12 cellular contexts compared by ENCODE assay signal in genomic region chr2:218260166-218260565, GRCh38. TPM values are rescaled to one million over a fixed set of nuclear protein-coding genes. Genes with fewer than 3 reads are reported as not detected.
DNase-seq lines count a peak whose midpoint lies in the region; ATAC-seq, FAIRE-seq and TF ChIP-seq lines count a peak whose summit lies in the region.
"Had no signal": no experiment of that assay in that cellular context is flagged by ENCODE, and none has a peak within 500 bp of the region (broad histone marks: within the 10 kb centered on the region; RNA-seq: fewer than 3 reads in every experiment).

No MANE protein-coding gene starts in this region.

- DNase-seq in CD4-positive, alpha-beta T cell: no peak
- DNase-seq in RWPE1 (ENCODE audit: low spot score) (no peak), HepG2 (ENCODE audit: low spot score) (no peak), sigmoid colon (peak; percentile 61)
- no peak for DNase-seq in activated CD4-positive, alpha-beta memory T cell treated with anti-CD3 and anti-CD28 coated beads, Interleukin-2, amount 10 ng/mL, durations not matched to agents 7 days and 5 days
- no peak for DNase-seq in activated CD4-positive, alpha-beta memory T cell treated with anti-CD3 and anti-CD28 coated beads for 36 hours
- DNase-seq: activated effector memory CD4-positive, alpha-beta T cell treated with Interleukin-2 at 50 U/mL for 16 hours; effector CD4-positive, alpha-beta T cell had no signal

- no peak overlapping the region for H3K4me3 Mint-ChIP-seq in CD4-positive, alpha-beta T cell
- H3K4me3 Mint-ChIP-seq in activated CD4-positive, alpha-beta memory T cell treated with anti-CD3 and anti-CD28 coated beads, Interleukin-2, amount 10 ng/mL, durations not matched to agents 7 days and 5 days: no peak overlapping the region
- H3K4me3 Mint-ChIP-seq in activated CD4-positive, alpha-beta memory T cell treated with anti-CD3 and anti-CD28 coated beads for 36 hours: no peak overlapping the region
- H3K4me3 Mint-ChIP-seq: stimulated activated naive CD8-positive, alpha-beta T cell treated with anti-CD3 and anti-CD28 coated beads, Interleukin-15, Interleukin-2, amounts not matched to agents 100 ng/mL and 50 ng/mL, for 24 hours had no signal

- H3K27me3 ChIP-seq in CD4-positive, alpha-beta T cell (ENCODE audit: control insufficient read depth, insufficient read depth, low read length): no peaks in the 10 kb centered on the region
- H3K27me3 ChIP-seq in HepG2 (ENCODE audit: control insufficient read depth in 1 of 2, insufficient read depth in 2 of 2, low read length in 2 of 2) (no peaks in the 10 kb centered on the region), sigmoid colon (no peaks in the 10 kb centered on the region)

- no peak overlapping the region for H3K4me3 ChIP-seq in HepG2 (replicated peaks in 1 of 3; ENCODE audit: insufficient read depth in 1 of 3, low read depth in 2 of 3, low read length in 3 of 3)
- no peak overlapping the region for H3K4me3 ChIP-seq in sigmoid colon
- H3K4me3 ChIP-seq: HAP-1 had no signal

- H3K36me3 ChIP-seq in HepG2 (replicated peaks in 1 of 2; ENCODE audit: control insufficient read depth in 1 of 2, insufficient read depth in 2 of 2, low read length in 2 of 2) (peaks cover 12 to 24% of the 10 kb centered on the region in 2 experiments), sigmoid colon (peaks cover 9 to 39% (median 17%) of the 10 kb centered on the region in 4 donors)

- no TSS peak for BruUV-seq in HepG2 (replicated peaks; lab: Mats Ljungman, UMichigan)

- H3K4me2 ChIP-seq in HepG2 (ENCODE audit: low read depth, low read length): no peak overlapping the region

- H3K4me1 ChIP-seq in HepG2 (ENCODE audit: insufficient read depth, low read length) (peaks cover 45% of the 10 kb centered on the region), sigmoid colon (peaks cover 0 to 72% (median 64%) of the 10 kb centered on the region in 4 donors)
- H3K4me1 ChIP-seq: HAP-1 had no signal

- H3K27me3 Mint-ChIP-seq in CD4-positive, alpha-beta T cell: no peaks in the 10 kb centered on the region
- no peaks in the 10 kb centered on the region for H3K27me3 Mint-ChIP-seq in activated CD4-positive, alpha-beta memory T cell treated with anti-CD3 and anti-CD28 coated beads, Interleukin-2, amount 10 ng/mL, durations not matched to agents 7 days and 5 days
- no peaks in the 10 kb centered on the region for H3K27me3 Mint-ChIP-seq in activated CD4-positive, alpha-beta memory T cell treated with anti-CD3 and anti-CD28 coated beads for 36 hours
- H3K27me3 Mint-ChIP-seq: stimulated activated naive CD8-positive, alpha-beta T cell treated with anti-CD3 and anti-CD28 coated beads, Interleukin-15, Interleukin-2, amounts not matched to agents 100 ng/mL and 50 ng/mL, for 24 hours had no signal

- TF ChIP-seq EP300 in HepG2 (IDR thresholded peaks at IDR 0.05; ENCODE audit: low read depth in 2 of 2, low read length in 2 of 2) (no peak), HepG2 (CRISPR knock-in tag; IDR thresholded peaks at IDR 0.05; ENCODE audit: borderline replicate concordance) (no peak), sigmoid colon (IDR thresholded peaks at IDR 0.05) (no peak)

- H3K27ac ChIP-seq in CD4-positive, alpha-beta T cell (ENCODE audit: low read depth, low read length): no peak overlapping the region
- H3K27ac ChIP-seq in RWPE1: peak overlapping the region; percentile 52; the same call in 1 of the 2 replicates
- H3K27ac ChIP-seq in HepG2 (ENCODE audit: extremely low read length, insufficient read depth, low read length): no peak overlapping the region
- H3K27ac ChIP-seq in sigmoid colon: peak overlapping the region; percentile 80 to 89 (median 83)

- TF ChIP-seq POLR2A in HepG2 (IDR thresholded peaks at IDR 0.05; ENCODE audit: insufficient read depth in 1 of 2, low read depth in 2 of 2, low read length in 2 of 2) (no peak), sigmoid colon (IDR thresholded peaks at IDR 0.05) (no peak)

- peaks cover 22% of the 10 kb centered on the region for H3K4me1 Mint-ChIP-seq in CD4-positive, alpha-beta T cell (ENCODE audit: low read depth)
- H3K4me1 Mint-ChIP-seq in activated CD4-positive, alpha-beta memory T cell treated with anti-CD3 and anti-CD28 coated beads, Interleukin-2, amount 10 ng/mL, durations not matched to agents 7 days and 5 days: peaks cover 43% of the 10 kb centered on the region
- peaks cover 23% of the 10 kb centered on the region for H3K4me1 Mint-ChIP-seq in activated CD4-positive, alpha-beta memory T cell treated with anti-CD3 and anti-CD28 coated beads for 36 hours (ENCODE audit: low read depth)

- H2AFZ ChIP-seq in HepG2 (ENCODE audit: low read length): no peak overlapping the region

- CTCF ChIA-PET in CD4-positive, alpha-beta T cell (lab: Charles Lee): no interaction called here
- CTCF ChIA-PET in RWPE1 (lab: Yijun Ruan, JAX) (no interaction called here), HepG2 (lab: Yijun Ruan, JAX; ENCODE audit: low intra/inter-chr PET ratio, low total read pairs) (no interaction called here)
- CTCF ChIA-PET in activated CD4-positive, alpha-beta memory T cell treated with anti-CD3 and anti-CD28 coated beads, Interleukin-2, amount 10 ng/mL, durations not matched to agents 7 days and 5 days (lab: Charles Lee): no interaction called here
- CTCF ChIA-PET in activated CD4-positive, alpha-beta memory T cell treated with anti-CD3 and anti-CD28 coated beads for 36 hours (lab: Charles Lee): interaction anchor here (1.2 to 3.8 kb wide), 3 partner anchors 11 to 74 kb away, joined by 3 to 28 read pairs (median 4); partner anchors contain the start of genes AAMP and PNKD

- TF ChIP-seq CTCF in CD4-positive, alpha-beta T cell (IDR thresholded peaks at IDR 0.05): no peak
- no peak for TF ChIP-seq CTCF in RWPE1 (conservative IDR thresholded peaks at IDR 0.05; ENCODE audit: low read depth)
- no peak for TF ChIP-seq CTCF in HepG2 (CRISPR knock-in tag; IDR thresholded peaks at IDR 0.05)
- no peak for TF ChIP-seq CTCF in sigmoid colon (IDR thresholded peaks at IDR 0.05)

- H4K20me1 ChIP-seq in HepG2 (ENCODE audit: insufficient read depth, low read length): no peaks in the 10 kb centered on the region

- H3K9me3 ChIP-seq in CD4-positive, alpha-beta T cell (ENCODE audit: control insufficient read depth, low read length): no peaks in the 10 kb centered on the region
- H3K9me3 ChIP-seq in HepG2 (ENCODE audit: low read length) (no peaks in the 10 kb centered on the region), sigmoid colon (no peaks in the 10 kb centered on the region)
- H3K9me3 ChIP-seq: HAP-1 had no signal

- H3K79me2 ChIP-seq in HepG2 (ENCODE audit: insufficient read depth, low read length): no peaks in the 10 kb centered on the region

- H3K9me3 Mint-ChIP-seq in CD4-positive, alpha-beta T cell: no peaks in the 10 kb centered on the region
- H3K9me3 Mint-ChIP-seq in activated CD4-positive, alpha-beta memory T cell treated with anti-CD3 and anti-CD28 coated beads, Interleukin-2, amount 10 ng/mL, durations not matched to agents 7 days and 5 days: no peaks in the 10 kb centered on the region
- no peaks in the 10 kb centered on the region for H3K9me3 Mint-ChIP-seq in activated CD4-positive, alpha-beta memory T cell treated with anti-CD3 and anti-CD28 coated beads for 36 hours
- H3K9me3 Mint-ChIP-seq: stimulated activated naive CD8-positive, alpha-beta T cell treated with anti-CD3 and anti-CD28 coated beads, Interleukin-15, Interleukin-2, amounts not matched to agents 100 ng/mL and 50 ng/mL, for 24 hours had no signal

- 77% methylated on average over 5 of the region's 5 CpGs for WGBS in HepG2 (ENCODE audit: low lambda C conversion rate)
- 86 to 92% methylated on average over 5 of the region's 5 CpGs for WGBS in sigmoid colon, 2 donors

- TF ChIP-seq RAD21 in HepG2 (CRISPR knock-in tag; IDR thresholded peaks at IDR 0.05): no peak

- intact Hi-C loops in CD4-positive, alpha-beta T cell (cut with DNase I, micrococcal nuclease): no loop called here
- intact Hi-C loops in HepG2 (cut with micrococcal nuclease; ENCODE audit: unreplicated experiment): no loop called here
- intact Hi-C loops in sigmoid colon (cut with DNase I): no loop called here
- intact Hi-C loops in activated CD4-positive, alpha-beta memory T cell treated with anti-CD3 and anti-CD28 coated beads for 36 hours (cut with micrococcal nuclease): no loop called here

- POLR2A ChIA-PET in CD4-positive, alpha-beta T cell (lab: Charles Lee): interaction anchor here (0.6 to 2.2 kb wide), 2 partner anchors 10 to 26 kb away, joined by 3 to 9 read pairs; partner anchors contain the start of genes AAMP and PNKD
- POLR2A ChIA-PET in RWPE1 (lab: Yijun Ruan, JAX; ENCODE audit: low non-redundant PET) (no interaction called here), HepG2 (lab: Yijun Ruan, JAX) (interaction anchor here (6.6 kb wide), 1 partner anchor 10 kb away, joined by 27 read pairs; the partner anchor contains the start of genes AAMP and PNKD)
- POLR2A ChIA-PET in activated CD4-positive, alpha-beta memory T cell treated with anti-CD3 and anti-CD28 coated beads, Interleukin-2, amount 10 ng/mL, durations not matched to agents 7 days and 5 days (lab: Charles Lee): interaction anchor here (0.6 to 1.5 kb wide), 3 partner anchors 10 to 511 kb away, joined by 3 to 4 read pairs (median 3); partner anchors contain the start of genes AAMP and PNKD
- POLR2A ChIA-PET in activated CD4-positive, alpha-beta memory T cell treated with anti-CD3 and anti-CD28 coated beads for 36 hours (lab: Charles Lee): no interaction called here

- peaks cover 37% of the 10 kb centered on the region for H3K36me3 Mint-ChIP-seq in CD4-positive, alpha-beta T cell (ENCODE audit: low read depth)
- H3K36me3 Mint-ChIP-seq in activated CD4-positive, alpha-beta memory T cell treated with anti-CD3 and anti-CD28 coated beads, Interleukin-2, amount 10 ng/mL, durations not matched to agents 7 days and 5 days (ENCODE audit: low read depth): peaks cover 26% of the 10 kb centered on the region
- H3K36me3 Mint-ChIP-seq in activated CD4-positive, alpha-beta memory T cell treated with anti-CD3 and anti-CD28 coated beads for 36 hours: peaks cover 9% of the 10 kb centered on the region

- in situ Hi-C loops in HepG2 (cut with HindIII; ENCODE audit: extremely low pct_ligation_motif_present, low pct_unique_long_range_greater_than_20kb): no loop called here

- ATAC-seq in CD4-positive, alpha-beta T cell (ENCODE audit: poor library complexity): no peak
- ATAC-seq in HepG2 (no peak), GM21360 (IDR thresholded peaks at IDR 0.05; ENCODE audit: unreplicated experiment) (no peak), GM19397 (IDR thresholded peaks at IDR 0.05; ENCODE audit: unreplicated experiment) (no peak)

- no peak overlapping the region for H3K9ac ChIP-seq in HepG2 (ENCODE audit: insufficient read depth, low read depth, low read length)

- FAIRE-seq in HepG2 (lab: Jason Lieb, UNC): no peak

- H3K27ac Mint-ChIP-seq in CD4-positive, alpha-beta T cell: peak overlapping the region; percentile 71
- H3K27ac Mint-ChIP-seq in activated CD4-positive, alpha-beta memory T cell treated with anti-CD3 and anti-CD28 coated beads, Interleukin-2, amount 10 ng/mL, durations not matched to agents 7 days and 5 days: no peak overlapping the region
- H3K27ac Mint-ChIP-seq in activated CD4-positive, alpha-beta memory T cell treated with anti-CD3 and anti-CD28 coated beads for 36 hours: no peak overlapping the region

RNA-seq across cellular contexts. Expression of gene GPBAR1, which starts 0.6 kb away (rescaled TPM):
- 1 to 10 TPM; 1.6 to 1.8 TPM for total RNA-seq in CD4-positive, alpha-beta T cell
- total RNA-seq in HepG2 (2016; rRNA removed; fragmentation: Illumina TruSeq; extraction: Trizol) (0.09 TPM in 1 of 2 replicates, not detected in the other), sigmoid colon (1 to 10 TPM; 3.1 to 7.1 (median 5.4) TPM)
- not detected in 2 replicates for total RNA-seq in HepG2 (2016; cell fraction: cytosol; rRNA removed; fragmentation: Illumina TruSeq; extraction: Trizol; ENCODE audit: low read depth)
- 0.15 TPM in 1 of 2 replicates, not detected in the other for total RNA-seq in HepG2 (2016; cell fraction: insoluble cytoplasmic fraction; rRNA removed; fragmentation: Illumina TruSeq; extraction: Trizol)
- 0.17 TPM in 1 of 2 replicates, not detected in the other for total RNA-seq in HepG2 (2016; cell fraction: membrane; rRNA removed; fragmentation: Illumina TruSeq; extraction: Trizol)
- 0.25 and 0.38 TPM in 2 replicates for total RNA-seq in HepG2 (2016; cell fraction: nucleus; rRNA removed; fragmentation: Illumina TruSeq; extraction: Trizol)
- polyA plus RNA-seq in HepG2 (2011; rRNA removed) (0.05 and 0.09 TPM in 2 replicates), sigmoid colon (1 to 10 TPM in 2 of 3 donors, under 1 TPM in 1; 0.60 to 2.5 (median 1.4) TPM)
- 0.05 and 0.12 TPM in 2 replicates for polyA plus RNA-seq in HepG2 (2011; cell fraction: cytosol; rRNA removed)
- polyA plus RNA-seq in HepG2 (2011; cell fraction: nucleus; rRNA removed): 0.45 and 0.68 TPM in 2 replicates
- 0.09 and 0.11 TPM in 2 replicates for polyA plus RNA-seq in HepG2 (2012)
- polyA plus RNA-seq in HepG2 (2016; cell fraction: cytosol; fragmentation: Illumina TruSeq; extraction: Trizol; ENCODE audit: low read depth): 0.08 and 0.22 TPM in 2 replicates
- 0.16 TPM in 1 of 2 replicates, not detected in the other for polyA plus RNA-seq in HepG2 (2016; cell fraction: insoluble cytoplasmic fraction; fragmentation: Illumina TruSeq; extraction: Trizol; ENCODE audit: low read depth)
- 0.22 and 0.27 TPM in 2 replicates for polyA plus RNA-seq in HepG2 (2016; cell fraction: membrane; fragmentation: Illumina TruSeq; extraction: Trizol; ENCODE audit: low read depth)
- not detected in 2 replicates for polyA plus RNA-seq in HepG2 (2016; cell fraction: nucleus; fragmentation: Illumina TruSeq; extraction: Trizol; ENCODE audit: insufficient read depth, low read depth)
- 0.12 and 1.2 TPM in 2 replicates for polyA minus RNA-seq in HepG2 (2011; rRNA and poly(A)+ RNA removed; ENCODE audit: low replicate concordance)
- polyA minus RNA-seq in HepG2 (2011; cell fraction: cytosol; rRNA and poly(A)+ RNA removed): not detected in 2 replicates
- polyA minus RNA-seq in HepG2 (2011; cell fraction: nucleus; rRNA and poly(A)+ RNA removed): 1.2 and 1.5 TPM in 2 replicates
- under 1 TPM; 0.68 to 0.75 TPM for total RNA-seq in activated CD4-positive, alpha-beta memory T cell treated with anti-CD3 and anti-CD28 coated beads, Interleukin-2, amount 10 ng/mL, durations not matched to agents 7 days and 5 days
- total RNA-seq in activated CD4-positive, alpha-beta memory T cell treated with anti-CD3 and anti-CD28 coated beads for 36 hours: under 1 TPM; 0.14 to 0.19 TPM

RNA-seq across cellular contexts. Expression of gene AAMP, which starts 9.8 kb away (rescaled TPM):
- total RNA-seq in CD4-positive, alpha-beta T cell: 10 to 100 TPM; 40.2 to 42.5 TPM
- total RNA-seq in HepG2 (2016; rRNA removed; fragmentation: Illumina TruSeq; extraction: Trizol) (186 and 241 TPM in 2 replicates), sigmoid colon (100 to 1,000 TPM in 1 of 4 donors, 10 to 100 TPM in 3; 85.7 to 103 (median 90.0) TPM)
- total RNA-seq in HepG2 (2016; cell fraction: cytosol; rRNA removed; fragmentation: Illumina TruSeq; extraction: Trizol; ENCODE audit: low read depth): 26.6 and 29.2 TPM in 2 replicates
- total RNA-seq in HepG2 (2016; cell fraction: insoluble cytoplasmic fraction; rRNA removed; fragmentation: Illumina TruSeq; extraction: Trizol): 202 and 247 TPM in 2 replicates
- total RNA-seq in HepG2 (2016; cell fraction: membrane; rRNA removed; fragmentation: Illumina TruSeq; extraction: Trizol): 56.8 and 59.3 TPM in 2 replicates
- total RNA-seq in HepG2 (2016; cell fraction: nucleus; rRNA removed; fragmentation: Illumina TruSeq; extraction: Trizol): 85.4 and 91.7 TPM in 2 replicates
- polyA plus RNA-seq in HepG2 (2011; rRNA removed) (110 and 119 TPM in 2 replicates), sigmoid colon (100 to 1,000 TPM; 108 to 141 (median 138) TPM)
- 138 and 202 TPM in 2 replicates for polyA plus RNA-seq in HepG2 (2011; cell fraction: cytosol; rRNA removed)
- 161 and 181 TPM in 2 replicates for polyA plus RNA-seq in HepG2 (2011; cell fraction: nucleus; rRNA removed)
- polyA plus RNA-seq in HepG2 (2012): 99.2 and 104 TPM in 2 replicates
- polyA plus RNA-seq in HepG2 (2016; cell fraction: cytosol; fragmentation: Illumina TruSeq; extraction: Trizol; ENCODE audit: low read depth): 13.9 and 16.0 TPM in 2 replicates
- polyA plus RNA-seq in HepG2 (2016; cell fraction: insoluble cytoplasmic fraction; fragmentation: Illumina TruSeq; extraction: Trizol; ENCODE audit: low read depth): 224 and 231 TPM in 2 replicates
- 30.9 and 33.2 TPM in 2 replicates for polyA plus RNA-seq in HepG2 (2016; cell fraction: membrane; fragmentation: Illumina TruSeq; extraction: Trizol; ENCODE audit: low read depth)
- 127 and 131 TPM in 2 replicates for polyA plus RNA-seq in HepG2 (2016; cell fraction: nucleus; fragmentation: Illumina TruSeq; extraction: Trizol; ENCODE audit: insufficient read depth, low read depth)
- polyA minus RNA-seq in HepG2 (2011; rRNA and poly(A)+ RNA removed; ENCODE audit: low replicate concordance): 41.5 and 143 TPM in 2 replicates
- 58.2 and 63.3 TPM in 2 replicates for polyA minus RNA-seq in HepG2 (2011; cell fraction: cytosol; rRNA and poly(A)+ RNA removed)
- 39.9 and 43.6 TPM in 2 replicates for polyA minus RNA-seq in HepG2 (2011; cell fraction: nucleus; rRNA and poly(A)+ RNA removed)
- total RNA-seq in activated CD4-positive, alpha-beta memory T cell treated with anti-CD3 and anti-CD28 coated beads, Interleukin-2, amount 10 ng/mL, durations not matched to agents 7 days and 5 days: 10 to 100 TPM; 44.2 to 46.8 TPM
- total RNA-seq in activated CD4-positive, alpha-beta memory T cell treated with anti-CD3 and anti-CD28 coated beads for 36 hours: 10 to 100 TPM; 60.8 to 65.6 TPM

RNA-seq across cellular contexts. Expression of gene PNKD, which starts 10.2 kb away (rescaled TPM):
- 10 to 100 TPM in 1 of 2 experiments, 1 to 10 TPM in 1; 9.2 to 10.6 TPM for total RNA-seq in CD4-positive, alpha-beta T cell
- total RNA-seq in HepG2 (2016; rRNA removed; fragmentation: Illumina TruSeq; extraction: Trizol) (50.0 and 55.9 TPM in 2 replicates), sigmoid colon (10 to 100 TPM; 46.8 to 95.1 (median 69.1) TPM)
- 21.6 and 27.3 TPM in 2 replicates for total RNA-seq in HepG2 (2016; cell fraction: cytosol; rRNA removed; fragmentation: Illumina TruSeq; extraction: Trizol; ENCODE audit: low read depth)
- 48.3 and 59.8 TPM in 2 replicates for total RNA-seq in HepG2 (2016; cell fraction: insoluble cytoplasmic fraction; rRNA removed; fragmentation: Illumina TruSeq; extraction: Trizol)
- 30.6 and 30.7 TPM in 2 replicates for total RNA-seq in HepG2 (2016; cell fraction: membrane; rRNA removed; fragmentation: Illumina TruSeq; extraction: Trizol)
- 34.2 and 39.5 TPM in 2 replicates for total RNA-seq in HepG2 (2016; cell fraction: nucleus; rRNA removed; fragmentation: Illumina TruSeq; extraction: Trizol)
- polyA plus RNA-seq in HepG2 (2011; rRNA removed) (78.0 and 80.4 TPM in 2 replicates), sigmoid colon (100 to 1,000 TPM; 112 to 199 (median 190) TPM)
- 48.4 and 76.6 TPM in 2 replicates for polyA plus RNA-seq in HepG2 (2011; cell fraction: cytosol; rRNA removed)
- polyA plus RNA-seq in HepG2 (2011; cell fraction: nucleus; rRNA removed): 76.3 and 77.5 TPM in 2 replicates
- polyA plus RNA-seq in HepG2 (2012): 59.5 and 60.9 TPM in 2 replicates
- polyA plus RNA-seq in HepG2 (2016; cell fraction: cytosol; fragmentation: Illumina TruSeq; extraction: Trizol; ENCODE audit: low read depth): 24.9 and 29.3 TPM in 2 replicates
- 58.0 and 59.1 TPM in 2 replicates for polyA plus RNA-seq in HepG2 (2016; cell fraction: insoluble cytoplasmic fraction; fragmentation: Illumina TruSeq; extraction: Trizol; ENCODE audit: low read depth)
- 31.6 and 35.4 TPM in 2 replicates for polyA plus RNA-seq in HepG2 (2016; cell fraction: membrane; fragmentation: Illumina TruSeq; extraction: Trizol; ENCODE audit: low read depth)
- 73.5 and 80.9 TPM in 2 replicates for polyA plus RNA-seq in HepG2 (2016; cell fraction: nucleus; fragmentation: Illumina TruSeq; extraction: Trizol; ENCODE audit: insufficient read depth, low read depth)
- polyA minus RNA-seq in HepG2 (2011; rRNA and poly(A)+ RNA removed; ENCODE audit: low replicate concordance): 33.3 and 44.2 TPM in 2 replicates
- polyA minus RNA-seq in HepG2 (2011; cell fraction: cytosol; rRNA and poly(A)+ RNA removed): 15.5 and 20.7 TPM in 2 replicates
- 9.7 and 10.9 TPM in 2 replicates for polyA minus RNA-seq in HepG2 (2011; cell fraction: nucleus; rRNA and poly(A)+ RNA removed)
- total RNA-seq in activated CD4-positive, alpha-beta memory T cell treated with anti-CD3 and anti-CD28 coated beads, Interleukin-2, amount 10 ng/mL, durations not matched to agents 7 days and 5 days: 10 to 100 TPM; 30.1 to 31.8 TPM
- 10 to 100 TPM; 18.4 to 19.4 TPM for total RNA-seq in activated CD4-positive, alpha-beta memory T cell treated with anti-CD3 and anti-CD28 coated beads for 36 hours

RNA-seq across cellular contexts. Expression of gene TMBIM1, which starts 32.1 kb away (rescaled TPM):
- 100 to 1,000 TPM in 1 of 2 experiments, 10 to 100 TPM in 1; 99.2 to 102 TPM for total RNA-seq in CD4-positive, alpha-beta T cell
- total RNA-seq in HepG2 (2016; rRNA removed; fragmentation: Illumina TruSeq; extraction: Trizol): 69.7 and 139 TPM in 2 replicates
- 37.2 and 38.6 TPM in 2 replicates for total RNA-seq in HepG2 (2016; cell fraction: cytosol; rRNA removed; fragmentation: Illumina TruSeq; extraction: Trizol; ENCODE audit: low read depth)
- 57.8 and 142 TPM in 2 replicates for total RNA-seq in HepG2 (2016; cell fraction: insoluble cytoplasmic fraction; rRNA removed; fragmentation: Illumina TruSeq; extraction: Trizol)
- total RNA-seq in HepG2 (2016; cell fraction: membrane; rRNA removed; fragmentation: Illumina TruSeq; extraction: Trizol): 88.3 and 90.4 TPM in 2 replicates
- total RNA-seq in HepG2 (2016; cell fraction: nucleus; rRNA removed; fragmentation: Illumina TruSeq; extraction: Trizol): 108 and 128 TPM in 2 replicates
- 127 and 181 TPM in 2 replicates for polyA plus RNA-seq in HepG2 (2011; rRNA removed)
- polyA plus RNA-seq in HepG2 (2011; cell fraction: cytosol; rRNA removed): 146 and 187 TPM in 2 replicates
- 207 and 243 TPM in 2 replicates for polyA plus RNA-seq in HepG2 (2011; cell fraction: nucleus; rRNA removed)
- polyA plus RNA-seq in HepG2 (2012): 254 and 390 TPM in 2 replicates
- 33.9 and 35.7 TPM in 2 replicates for polyA plus RNA-seq in HepG2 (2016; cell fraction: cytosol; fragmentation: Illumina TruSeq; extraction: Trizol; ENCODE audit: low read depth)
- 56.2 and 61.3 TPM in 2 replicates for polyA plus RNA-seq in HepG2 (2016; cell fraction: insoluble cytoplasmic fraction; fragmentation: Illumina TruSeq; extraction: Trizol; ENCODE audit: low read depth)
- 62.1 and 66.4 TPM in 2 replicates for polyA plus RNA-seq in HepG2 (2016; cell fraction: membrane; fragmentation: Illumina TruSeq; extraction: Trizol; ENCODE audit: low read depth)
- 152 and 156 TPM in 2 replicates for polyA plus RNA-seq in HepG2 (2016; cell fraction: nucleus; fragmentation: Illumina TruSeq; extraction: Trizol; ENCODE audit: insufficient read depth, low read depth)
- polyA minus RNA-seq in HepG2 (2011; rRNA and poly(A)+ RNA removed; ENCODE audit: low replicate concordance): 19.4 and 315 TPM in 2 replicates
- polyA minus RNA-seq in HepG2 (2011; cell fraction: cytosol; rRNA and poly(A)+ RNA removed): 88.2 and 133 TPM in 2 replicates
- 37.2 and 64.6 TPM in 2 replicates for polyA minus RNA-seq in HepG2 (2011; cell fraction: nucleus; rRNA and poly(A)+ RNA removed)
- 100 to 1,000 TPM; 116 to 157 (median 146) TPM for total RNA-seq in sigmoid colon
- 100 to 1,000 TPM in 2 of 3 donors, 10 to 100 TPM in 1; 90.2 to 204 (median 109) TPM for polyA plus RNA-seq in sigmoid colon
- 100 to 1,000 TPM; 105 to 107 TPM for total RNA-seq in activated CD4-positive, alpha-beta memory T cell treated with anti-CD3 and anti-CD28 coated beads, Interleukin-2, amount 10 ng/mL, durations not matched to agents 7 days and 5 days
- 10 to 100 TPM; 71.8 to 79.2 TPM for total RNA-seq in activated CD4-positive, alpha-beta memory T cell treated with anti-CD3 and anti-CD28 coated beads for 36 hours

RNA-seq across cellular contexts. Expression of gene ARPC2, which starts 43.2 kb away (rescaled TPM):
- total RNA-seq in CD4-positive, alpha-beta T cell: 100 to 1,000 TPM; 448 to 452 TPM
- total RNA-seq in HepG2 (2016; rRNA removed; fragmentation: Illumina TruSeq; extraction: Trizol) (168 and 201 TPM in 2 replicates), sigmoid colon (100 to 1,000 TPM; 235 to 267 (median 258) TPM)
- 312 and 330 TPM in 2 replicates for total RNA-seq in HepG2 (2016; cell fraction: cytosol; rRNA removed; fragmentation: Illumina TruSeq; extraction: Trizol; ENCODE audit: low read depth)
- 163 and 189 TPM in 2 replicates for total RNA-seq in HepG2 (2016; cell fraction: insoluble cytoplasmic fraction; rRNA removed; fragmentation: Illumina TruSeq; extraction: Trizol)
- total RNA-seq in HepG2 (2016; cell fraction: membrane; rRNA removed; fragmentation: Illumina TruSeq; extraction: Trizol): 389 and 391 TPM in 2 replicates
- 103 and 109 TPM in 2 replicates for total RNA-seq in HepG2 (2016; cell fraction: nucleus; rRNA removed; fragmentation: Illumina TruSeq; extraction: Trizol)
- polyA plus RNA-seq in HepG2 (2011; rRNA removed) (257 and 303 TPM in 2 replicates), sigmoid colon (100 to 1,000 TPM; 366 to 517 (median 411) TPM)
- polyA plus RNA-seq in HepG2 (2011; cell fraction: cytosol; rRNA removed): 184 and 199 TPM in 2 replicates
- 103 and 125 TPM in 2 replicates for polyA plus RNA-seq in HepG2 (2011; cell fraction: nucleus; rRNA removed)
- polyA plus RNA-seq in HepG2 (2012): 165 and 176 TPM in 2 replicates
- 614 and 653 TPM in 2 replicates for polyA plus RNA-seq in HepG2 (2016; cell fraction: cytosol; fragmentation: Illumina TruSeq; extraction: Trizol; ENCODE audit: low read depth)
- polyA plus RNA-seq in HepG2 (2016; cell fraction: insoluble cytoplasmic fraction; fragmentation: Illumina TruSeq; extraction: Trizol; ENCODE audit: low read depth): 342 and 343 TPM in 2 replicates
- 586 and 613 TPM in 2 replicates for polyA plus RNA-seq in HepG2 (2016; cell fraction: membrane; fragmentation: Illumina TruSeq; extraction: Trizol; ENCODE audit: low read depth)
- 218 and 223 TPM in 2 replicates for polyA plus RNA-seq in HepG2 (2016; cell fraction: nucleus; fragmentation: Illumina TruSeq; extraction: Trizol; ENCODE audit: insufficient read depth, low read depth)
- 153 and 196 TPM in 2 replicates for polyA minus RNA-seq in HepG2 (2011; rRNA and poly(A)+ RNA removed; ENCODE audit: low replicate concordance)
- 74.9 and 88.0 TPM in 2 replicates for polyA minus RNA-seq in HepG2 (2011; cell fraction: cytosol; rRNA and poly(A)+ RNA removed)
- polyA minus RNA-seq in HepG2 (2011; cell fraction: nucleus; rRNA and poly(A)+ RNA removed): 166 and 173 TPM in 2 replicates
- total RNA-seq in activated CD4-positive, alpha-beta memory T cell treated with anti-CD3 and anti-CD28 coated beads, Interleukin-2, amount 10 ng/mL, durations not matched to agents 7 days and 5 days: 100 to 1,000 TPM; 765 to 778 TPM
- 100 to 1,000 TPM; 564 to 570 TPM for total RNA-seq in activated CD4-positive, alpha-beta memory T cell treated with anti-CD3 and anti-CD28 coated beads for 36 hours

Comparison
In these comparisons a context has a peak if more than half of its experiments do, and no peak if none do; other contexts are left out.
1. POLR2A ChIA-PET loops: an anchor here in CD4-positive, alpha-beta T cell (0.6 to 2.2 kb wide), HepG2 (6.6 kb wide) and activated CD4-positive, alpha-beta memory T cell treated with anti-CD3 and anti-CD28 coated beads, Interleukin-2, amount 10 ng/mL, durations not matched to agents 7 days and 5 days (0.6 to 1.5 kb wide); none called in RWPE1 and activated CD4-positive, alpha-beta memory T cell treated with anti-CD3 and anti-CD28 coated beads for 36 hours.
2. H3K27ac ChIP-seq: peak in RWPE1 (single experiment) and sigmoid colon (4 of 4); none in CD4-positive, alpha-beta T cell (single experiment) and HepG2 (single experiment).